In genomic region chr12:128970110-128970509, GRCh38 we compare ENCODE assay signal across 16 cellular contexts.
DNase-seq lines count a peak whose midpoint lies in the region; TF ChIP-seq lines count a peak whose summit lies in the region.
"Had no signal": no experiment of that assay in that cellular context is flagged by ENCODE, and none has a peak within 500 bp of the region (broad histone marks: within the 10 kb centered on the region; RNA-seq: fewer than 3 reads in every experiment).

No MANE protein-coding gene starts in this region.

- H4K20me1 ChIP-seq in BLaER1 treated with 17β-estradiol and CSF1 and Interleukin-3, amounts not matched to agents 10 nM and 100 nM = peaks cover 0 to 30% (median 23%) of the 10 kb centered on the region in 11 experiments; a peak in 15 of 22 replicates
- H4K20me1 ChIP-seq in neural cell (ENCODE audit: insufficient read depth) = no peaks in the 10 kb centered on the region

- no peaks in the 10 kb centered on the region for H3K36me3 Mint-ChIP-seq in mesothelial cell of epicardium
- H3K36me3 Mint-ChIP-seq: activated naive CD4-positive, alpha-beta T cell treated with anti-CD3 and anti-CD28 coated beads, Interleukin-2, amount 50 U/mL, for 24 hours; natural killer cell treated with Interleukin-12 subunit alpha and Interleukin-12 subunit beta and Interleukin-15 and Interleukin-18, amount 100 ng/mL, for 72 hours had no signal

- no peaks in the 10 kb centered on the region for H3F3A ChIP-seq in neural cell (ENCODE audit: insufficient read depth, low read length, poor library complexity, severe bottlenecking)

- TF ChIP-seq RAD21 in neural cell (conservative IDR thresholded peaks at IDR 0.05) = no peak

- no peak overlapping the region for H3K4me3 Mint-ChIP-seq in mesothelial cell of epicardium
- H3K4me3 Mint-ChIP-seq: activated naive CD4-positive, alpha-beta T cell treated with anti-CD3 and anti-CD28 coated beads, Interleukin-2, amount 50 U/mL, for 24 hours; natural killer cell treated with Interleukin-12 subunit alpha and Interleukin-12 subunit beta and Interleukin-15 and Interleukin-18, amount 100 ng/mL, for 72 hours had no signal

- H3K27me3 ChIP-seq in BLaER1 treated with 17β-estradiol and CSF1 and Interleukin-3, amounts not matched to agents 10 nM and 100 nM = peaks cover 0 to 30% (median 0%) of the 10 kb centered on the region in 11 experiments; a peak in 7 of 22 replicates
- H3K27me3 ChIP-seq in HUES48 (ENCODE audit: control insufficient read depth, insufficient read depth, low read length) (peaks cover 27% of the 10 kb centered on the region), neural cell (ENCODE audit: insufficient read depth, low read depth, low read length) (no peaks in the 10 kb centered on the region)

- H3K9me3 Mint-ChIP-seq in mesothelial cell of epicardium = no peaks in the 10 kb centered on the region
- H3K9me3 Mint-ChIP-seq: activated naive CD4-positive, alpha-beta T cell treated with anti-CD3 and anti-CD28 coated beads, Interleukin-2, amount 50 U/mL, for 24 hours; natural killer cell treated with Interleukin-12 subunit alpha and Interleukin-12 subunit beta and Interleukin-15 and Interleukin-18, amount 100 ng/mL, for 72 hours had no signal

- no peak overlapping the region for H2AFZ ChIP-seq in neural cell (ENCODE audit: low read depth, low read length)

- no peak overlapping the region; a peak in 2 of 22 replicates for H3K9ac ChIP-seq in BLaER1 treated with 17β-estradiol and CSF1 and Interleukin-3, amounts not matched to agents 10 nM and 100 nM
- H3K9ac ChIP-seq in HUES48 (ENCODE audit: low read depth, low read length) = no peak overlapping the region
- H3K9ac ChIP-seq in neural cell (ENCODE audit: low read length) = peak overlapping the region; percentile 50

- DNase-seq in ecto neural progenitor cell (ENCODE audit: low spot score) (peak; percentile 61), cerebellum (ENCODE audit: low spot score) (no peak), mesothelial cell of epicardium (ENCODE audit: low spot score in 2 of 2, unreplicated experiment in 2 of 2) (no peak), NCI-H69 (lab: John Stamatoyannopoulos, UW) (no peak)
- DNase-seq in central memory CD4-positive, alpha-beta T cell = no peak
- DNase-seq: dermis blood vessel endothelial cell, HCEC 1CT, heart left ventricle, left lung had no signal

- no peak for TF ChIP-seq CTCF in neural cell (IDR thresholded peaks at IDR 0.05; ENCODE audit: poor library complexity, severe bottlenecking)
- TF ChIP-seq CTCF in mesothelial cell of epicardium (IDR thresholded peaks at IDR 0.05; ENCODE audit: unreplicated experiment) = no peak

- H3K4me2 ChIP-seq in BLaER1 treated with 17β-estradiol and CSF1 and Interleukin-3, amounts not matched to agents 10 nM and 100 nM = peak overlapping the region; percentile 55 to 94 (median 81)
- peak overlapping the region; percentile 63 for H3K4me2 ChIP-seq in neural cell (ENCODE audit: low read length)

- H3K27me3 Mint-ChIP-seq in mesothelial cell of epicardium (ENCODE audit: low read depth) = peaks cover 88% of the 10 kb centered on the region

- peaks cover 23 to 76% (median 54%) of the 10 kb centered on the region in 10 experiments for H3K4me1 ChIP-seq in BLaER1 treated with 17β-estradiol and CSF1 and Interleukin-3, amounts not matched to agents 10 nM and 100 nM
- H3K4me1 ChIP-seq in HUES48 (ENCODE audit: control insufficient read depth, insufficient read depth, low read length) = peaks cover 26% of the 10 kb centered on the region
- H3K4me1 ChIP-seq: heart left ventricle, left lung, upper lobe of left lung had no signal

- peaks cover 2 to 5% (median 3%) of the 10 kb centered on the region in 11 experiments; a peak in 20 of 22 replicates for H3K9me3 ChIP-seq in BLaER1 treated with 17β-estradiol and CSF1 and Interleukin-3, amounts not matched to agents 10 nM and 100 nM (replicated peaks in 1 of 11)
- H3K9me3 ChIP-seq in HUES48 (ENCODE audit: control insufficient read depth, insufficient read depth, low read length) (no peaks in the 10 kb centered on the region), neural cell (ENCODE audit: low read length) (no peaks in the 10 kb centered on the region)

- TF ChIP-seq EP300 in neural cell (conservative IDR thresholded peaks at IDR 0.05; ENCODE audit: poor library complexity, severe bottlenecking) = no peak

- H3K4me1 Mint-ChIP-seq in mesothelial cell of epicardium = peaks cover 12% of the 10 kb centered on the region
- H3K4me1 Mint-ChIP-seq: activated naive CD4-positive, alpha-beta T cell treated with anti-CD3 and anti-CD28 coated beads, Interleukin-2, amount 50 U/mL, for 24 hours had no signal

- H3K27ac Mint-ChIP-seq in mesothelial cell of epicardium = no peak overlapping the region
- H3K27ac Mint-ChIP-seq: activated naive CD4-positive, alpha-beta T cell treated with anti-CD3 and anti-CD28 coated beads, Interleukin-2, amount 50 U/mL, for 24 hours had no signal

- no peak overlapping the region for H3K27ac ChIP-seq in BLaER1 treated with 17β-estradiol and CSF1 and Interleukin-3, amounts not matched to agents 10 nM and 100 nM
- H3K27ac ChIP-seq in HUES48 (ENCODE audit: low read depth, low read length) (no peak overlapping the region), neural cell (ENCODE audit: low read length) (peak overlapping the region; percentile 38)
- H3K27ac ChIP-seq: heart left ventricle, left lung, upper lobe of left lung, WERI-Rb-1 had no signal

- H3K79me2 ChIP-seq in neural cell (replicated peaks; ENCODE audit: insufficient read depth, low read length) = no peaks in the 10 kb centered on the region

- H3K9me2 ChIP-seq in neural cell (ENCODE audit: insufficient read depth, low read length) = no peaks in the 10 kb centered on the region

- H3K4me3 ChIP-seq in BLaER1 treated with 17β-estradiol and CSF1 and Interleukin-3, amounts not matched to agents 10 nM and 100 nM = no peak overlapping the region; a peak in 1 of 20 replicates
- H3K4me3 ChIP-seq in HUES48 (ENCODE audit: low read depth, low read length) (peak overlapping the region; percentile 53), neural cell (ENCODE audit: low read length) (peak overlapping the region; percentile 58)
- H3K4me3 ChIP-seq: heart left ventricle, left lung, upper lobe of left lung had no signal

- peaks cover 0 to 3% (median 2%) of the 10 kb centered on the region in 11 experiments; a peak in 8 of 22 replicates for H3K36me3 ChIP-seq in BLaER1 treated with 17β-estradiol and CSF1 and Interleukin-3, amounts not matched to agents 10 nM and 100 nM
- H3K36me3 ChIP-seq in HUES48 (ENCODE audit: control insufficient read depth, insufficient read depth, low read length) (no peaks in the 10 kb centered on the region), neural cell (ENCODE audit: insufficient read depth, low read length) (no peaks in the 10 kb centered on the region)
- H3K36me3 ChIP-seq: heart left ventricle, upper lobe of left lung, WERI-Rb-1 had no signal

TF ChIP-seq in neural cell, 6 proteins besides CTCF, POLR2A, EP300 and RAD21:
- TF ChIP-seq POLR2AphosphoS5 (IDR thresholded peaks at IDR 0.05) = peak; percentile 5
- no peak for TF ChIP-seq SMC3 (conservative IDR thresholded peaks at IDR 0.05; ENCODE audit: poor library complexity)

Comparison
In these comparisons a context has a peak if more than half of its experiments do, and no peak if none do; other contexts are left out.
1. H3K4me3 ChIP-seq: peak in HUES48 (single experiment) and neural cell (single experiment); none in BLaER1 treated with 17β-estradiol and CSF1 and Interleukin-3, amounts not matched to agents 10 nM and 100 nM (0 of 10).